In genomic region chr11:105588001-105588400, GRCh38 we compare ENCODE assay signal across 16 cellular contexts. TPM values are rescaled to one million over a fixed set of nuclear protein-coding genes. Genes with fewer than 3 reads are reported as not detected.
DNase-seq lines count a peak whose midpoint lies in the region; ATAC-seq and TF ChIP-seq lines count a peak whose summit lies in the region.
"Had no signal": no experiment of that assay in that cellular context is flagged by ENCODE, and none has a peak within 500 bp of the region (broad histone marks: within the 10 kb centered on the region; RNA-seq: fewer than 3 reads in every experiment).

No MANE protein-coding gene starts in this region.

- H3K4me2 ChIP-seq in GM23248 (ENCODE audit: unreplicated experiment): no peak overlapping the region
- H3K4me2 ChIP-seq in SK-N-SH: no peak overlapping the region

- H2AFZ ChIP-seq in GM23248 (no peak overlapping the region), SK-N-SH (ENCODE audit: low read depth) (no peak overlapping the region)

- H3K27ac ChIP-seq in GM23248: no peak overlapping the region
- no peak overlapping the region for H3K27ac ChIP-seq in SK-N-SH (ENCODE audit: low read depth in 2 of 2, low read length in 1 of 2)
- H3K27ac ChIP-seq: cardiac muscle cell, heart right ventricle, thoracic aorta had no signal

- peak; percentile 81 for DNase-seq in GM23248
- no peak for DNase-seq in SK-N-SH
- peak; percentile 26 for DNase-seq in fibroblast of mammary gland (ENCODE audit: low read depth)
- DNase-seq in stromal cell of bone marrow (ENCODE audit: low read depth): peak; percentile 9
- DNase-seq in retina: no peak
- DNase-seq: activated CD8-positive, alpha-beta T cell treated with anti-CD3 and anti-CD28 coated beads, Interleukin-2, amount 10 ng/mL, durations not matched to agents 7 days and 5 days; CD4-positive, alpha-beta T cell; endodermal cell; heart right ventricle; NCI-H1105 treated with DMSO at 0.1 percent for 48 hours had no signal

- H3K79me2 ChIP-seq in GM23248 (ENCODE audit: insufficient read depth): no peaks in the 10 kb centered on the region
- no peaks in the 10 kb centered on the region for H3K79me2 ChIP-seq in SK-N-SH (ENCODE audit: insufficient read depth)

- in situ Hi-C loops in GM23248 (cut with MboI): no loop called here

- 0 out of 2 replicates have a peak, but pooled peaks cover 7% of the 10 kb centered on the region for H3K4me1 ChIP-seq in GM23248 (ENCODE audit: insufficient read depth)
- H3K4me1 ChIP-seq in SK-N-SH (ENCODE audit: control insufficient read depth in 1 of 2, insufficient read depth in 2 of 2, low read depth in 1 of 2, low read length in 1 of 2): no peaks in the 10 kb centered on the region
- H3K4me1 ChIP-seq: heart right ventricle had no signal

- H3K27me3 ChIP-seq in GM23248 (replicated peaks; ENCODE audit: insufficient read depth): no peaks in the 10 kb centered on the region
- H3K27me3 ChIP-seq in SK-N-SH (ENCODE audit: insufficient read depth): no peaks in the 10 kb centered on the region
- H3K27me3 ChIP-seq: cardiac muscle cell, heart right ventricle had no signal

- ATAC-seq in GM18867 (IDR thresholded peaks at IDR 0.05; ENCODE audit: unreplicated experiment): no peak
- no peak for ATAC-seq in HG03045 (IDR thresholded peaks at IDR 0.05; ENCODE audit: unreplicated experiment)
- ATAC-seq: activated CD8-positive, alpha-beta T cell treated with anti-CD3 and anti-CD28 coated beads, Interleukin-2, amount 10 ng/mL, durations not matched to agents 7 days and 5 days; heart right ventricle; left lobe of liver had no signal

- CTCF ChIA-PET in SK-N-SH (lab: Yijun Ruan, JAX): no interaction called here

- H3K9me3 ChIP-seq in GM23248 (ENCODE audit: low read depth) (no peaks in the 10 kb centered on the region), SK-N-SH (no peaks in the 10 kb centered on the region)
- H3K9me3 ChIP-seq: thoracic aorta had no signal

- H3K4me3 ChIP-seq in GM23248 (no peak overlapping the region), SK-N-SH (ENCODE audit: low read depth in 2 of 2, low read length in 1 of 2) (no peak overlapping the region), fibroblast of mammary gland (ENCODE audit: control insufficient read depth, low read depth, low read length) (no peak overlapping the region)
- H3K4me3 ChIP-seq: cardiac muscle cell, heart right ventricle, thoracic aorta had no signal

- H3K9ac ChIP-seq in GM23248: no peak overlapping the region
- no peak overlapping the region for H3K9ac ChIP-seq in SK-N-SH

- H3K36me3 ChIP-seq in GM23248 (ENCODE audit: low read depth) (no peaks in the 10 kb centered on the region), SK-N-SH (replicated peaks in 1 of 2; ENCODE audit: control insufficient read depth in 1 of 2, insufficient read depth in 2 of 2, low read length in 1 of 2) (no peaks in the 10 kb centered on the region)
- H3K36me3 ChIP-seq: cardiac muscle cell, heart right ventricle, thoracic aorta had no signal

- POLR2A ChIA-PET in SK-N-SH (lab: Yijun Ruan, JAX): no interaction called here

- WGBS in GM23248 (ENCODE audit: low coverage in 1 of 2, low lambda C conversion rate in 2 of 2, missing lambda C conversion rate in 2 of 2), 2 experiments: 25 to 37% methylated on average over 2 of the region's 2 CpGs
- WGBS in SK-N-SH (ENCODE audit: low lambda C conversion rate): 49% methylated on average over 2 of the region's 2 CpGs

- TF ChIP-seq EP300 in SK-N-SH (IDR thresholded peaks at IDR 0.05; ENCODE audit: borderline replicate concordance in 1 of 2, low read depth in 1 of 2, low read length in 1 of 2): no peak

- H4K20me1 ChIP-seq in GM23248 (ENCODE audit: insufficient read depth): no peaks in the 10 kb centered on the region
- H4K20me1 ChIP-seq in SK-N-SH (ENCODE audit: insufficient read depth): no peaks in the 10 kb centered on the region

- H3K9me2 ChIP-seq in GM23248 (ENCODE audit: insufficient read depth): no peaks in the 10 kb centered on the region
- no peaks in the 10 kb centered on the region for H3K9me2 ChIP-seq in SK-N-SH

- TF ChIP-seq CTCF in SK-N-SH (IDR thresholded peaks at IDR 0.05) (no peak), fibroblast of mammary gland (conservative IDR thresholded peaks at IDR 0.05; ENCODE audit: control insufficient read depth, insufficient read depth, low read depth, low read length) (no peak)

- H3F3A ChIP-seq in GM23248 (ENCODE audit: insufficient read depth): no peaks in the 10 kb centered on the region
- H3F3A ChIP-seq in SK-N-SH (replicated peaks; ENCODE audit: insufficient read depth): no peaks in the 10 kb centered on the region

- TF ChIP-seq RAD21 in SK-N-SH (IDR thresholded peaks at IDR 0.05; ENCODE audit: low read length): no peak

TF ChIP-seq in SK-N-SH, 30 proteins besides CTCF, POLR2A, EP300 and RAD21:
- TF ChIP-seq TCF12 (IDR thresholded peaks at IDR 0.05) (no peak), SIN3A (IDR thresholded peaks at IDR 0.05; ENCODE audit: borderline replicate concordance, low read depth, low read length) (no peak), MEF2A (IDR thresholded peaks at IDR 0.05; ENCODE audit: borderline replicate concordance, low read depth) (peak; percentile 71; the same call in 1 of the 2 replicates), FOSL2 (IDR thresholded peaks at IDR 0.05; ENCODE audit: borderline replicate concordance, low read depth) (peak; percentile 22; the same call in 1 of the 2 replicates)
TF ChIP-seq in SK-N-SH: peak in this region for 2.

RNA-seq across cellular contexts. Expression of gene GRIA4, which starts 21.9 kb away (rescaled TPM):
- not detected in 2 replicates for total RNA-seq in GM23248 (2014; rRNA removed; shearing (Covaris generic))
- polyA plus RNA-seq in GM23248 (2016; fragmentation: Nextera tagmentation; extraction: Ambion mirVana): not detected in 2 replicates
- 0.02 TPM in 1 of 2 replicates, not detected in the other for polyA plus RNA-seq in SK-N-SH (2012; rRNA removed)
- 0.46 and 0.59 TPM in 2 replicates for polyA plus RNA-seq in SK-N-SH (2012; cell fraction: cytosol; rRNA removed)
- polyA plus RNA-seq in SK-N-SH (2012; cell fraction: nucleus; rRNA removed): 0.02 and 0.05 TPM in 2 replicates
- total RNA-seq: activated CD8-positive, alpha-beta T cell treated with anti-CD3 and anti-CD28 coated beads, Interleukin-2, amount 10 ng/mL, durations not matched to agents 7 days and 5 days; CD4-positive, alpha-beta T cell; heart right ventricle; left lobe of liver had no signal
- polyA plus RNA-seq: heart right ventricle, IgD-negative memory B cell had no signal

Comparison
In these comparisons a context has a peak if more than half of its experiments do, and no peak if none do; other contexts are left out.
1. DNase-seq: peak in GM23248 (single experiment), fibroblast of mammary gland (single experiment) and stromal cell of bone marrow (single experiment); none in SK-N-SH (single experiment) and retina (single experiment).